ENCODE assay signal across 1 cellular context in the genomic region with DNA sequence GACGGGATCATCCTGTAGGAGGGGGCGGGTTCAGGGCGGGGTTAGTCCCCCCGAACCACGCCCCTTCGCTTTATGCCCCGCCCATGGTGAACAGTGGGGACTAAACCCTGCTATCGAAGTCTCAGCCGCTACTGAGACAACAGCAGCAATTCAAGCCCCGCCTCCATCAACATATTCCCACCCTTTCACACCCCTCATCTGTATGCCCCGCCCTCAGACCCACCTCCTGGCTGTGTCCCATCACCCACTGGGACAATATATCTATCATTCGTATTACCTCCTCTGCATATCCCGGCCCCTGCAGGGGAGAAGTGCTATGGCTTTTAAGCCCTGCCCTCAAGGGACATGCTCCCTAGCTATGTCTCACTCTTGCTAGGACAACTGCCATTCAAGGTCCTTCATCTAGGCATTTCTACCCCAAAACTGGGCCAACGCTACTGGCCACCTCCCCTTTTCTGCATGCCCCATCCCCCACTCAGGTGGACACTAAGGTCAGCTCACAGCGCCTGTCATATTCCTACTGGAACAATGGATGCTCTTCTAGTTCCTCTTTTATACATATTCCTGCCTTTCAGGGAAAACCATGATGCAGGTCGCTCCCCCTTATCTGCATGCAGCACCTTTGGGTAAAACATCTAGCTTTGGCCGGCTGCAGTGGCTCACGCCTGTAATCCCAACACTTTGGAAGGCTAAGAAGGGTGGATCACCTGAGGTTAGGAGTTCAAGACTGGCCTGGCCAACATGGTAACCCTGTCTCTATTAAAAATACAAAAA.
TF ChIP-seq lines count a peak whose summit lies in the region.

No MANE protein-coding gene starts in this region.

TF ChIP-seq in SK-N-SH, 30 proteins besides CTCF, POLR2A, EP300 and RAD21 (continued from another document):
- TF ChIP-seq PBX3 (IDR thresholded peaks at IDR 0.05) (no peak), GABPA (IDR thresholded peaks at IDR 0.05; ENCODE audit: low read depth) (no peak), CHD2 (IDR thresholded peaks at IDR 0.05; ENCODE audit: low read length, partially characterized antibody) (no peak), EZH2phosphoT487 (IDR thresholded peaks at IDR 0.05; ENCODE audit: borderline replicate concordance, low read depth) (no peak), REST (IDR thresholded peaks at IDR 0.05; ENCODE audit: low read depth, low read length) (no peak), FOXJ3 (CRISPR knock-in tag; IDR thresholded peaks at IDR 0.05) (no peak), TCF12 (IDR thresholded peaks at IDR 0.05) (no peak), RCOR1 (IDR thresholded peaks at IDR 0.05; ENCODE audit: low read length) (no peak), FOSL2 (IDR thresholded peaks at IDR 0.05; ENCODE audit: borderline replicate concordance, low read depth) (no peak)
- TF ChIP-seq, protein P1, sequence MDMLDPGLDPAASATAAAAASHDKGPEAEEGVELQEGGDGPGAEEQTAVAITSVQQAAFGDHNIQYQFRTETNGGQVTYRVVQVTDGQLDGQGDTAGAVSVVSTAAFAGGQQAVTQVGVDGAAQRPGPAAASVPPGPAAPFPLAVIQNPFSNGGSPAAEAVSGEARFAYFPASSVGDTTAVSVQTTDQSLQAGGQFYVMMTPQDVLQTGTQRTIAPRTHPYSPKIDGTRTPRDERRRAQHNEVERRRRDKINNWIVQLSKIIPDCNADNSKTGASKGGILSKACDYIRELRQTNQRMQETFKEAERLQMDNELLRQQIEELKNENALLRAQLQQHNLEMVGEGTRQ (IDR thresholded peaks at IDR 0.05; ENCODE audit: borderline replicate concordance, low read depth, low read length): no peak
- TF ChIP-seq, protein P2, sequence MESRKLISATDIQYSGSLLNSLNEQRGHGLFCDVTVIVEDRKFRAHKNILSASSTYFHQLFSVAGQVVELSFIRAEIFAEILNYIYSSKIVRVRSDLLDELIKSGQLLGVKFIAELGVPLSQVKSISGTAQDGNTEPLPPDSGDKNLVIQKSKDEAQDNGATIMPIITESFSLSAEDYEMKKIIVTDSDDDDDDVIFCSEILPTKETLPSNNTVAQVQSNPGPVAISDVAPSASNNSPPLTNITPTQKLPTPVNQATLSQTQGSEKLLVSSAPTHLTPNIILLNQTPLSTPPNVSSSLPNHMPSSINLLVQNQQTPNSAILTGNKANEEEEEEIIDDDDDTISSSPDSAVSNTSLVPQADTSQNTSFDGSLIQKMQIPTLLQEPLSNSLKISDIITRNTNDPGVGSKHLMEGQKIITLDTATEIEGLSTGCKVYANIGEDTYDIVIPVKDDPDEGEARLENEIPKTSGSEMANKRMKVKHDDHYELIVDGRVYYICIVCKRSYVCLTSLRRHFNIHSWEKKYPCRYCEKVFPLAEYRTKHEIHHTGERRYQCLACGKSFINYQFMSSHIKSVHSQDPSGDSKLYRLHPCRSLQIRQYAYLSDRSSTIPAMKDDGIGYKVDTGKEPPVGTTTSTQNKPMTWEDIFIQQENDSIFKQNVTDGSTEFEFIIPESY (IDR thresholded peaks at IDR 0.05; ENCODE audit: borderline replicate concordance, low read depth): no peak
- TF ChIP-seq, protein P3, sequence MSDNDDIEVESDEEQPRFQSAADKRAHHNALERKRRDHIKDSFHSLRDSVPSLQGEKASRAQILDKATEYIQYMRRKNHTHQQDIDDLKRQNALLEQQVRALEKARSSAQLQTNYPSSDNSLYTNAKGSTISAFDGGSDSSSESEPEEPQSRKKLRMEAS (IDR thresholded peaks at IDR 0.05; ENCODE audit: low read depth): no peak
